In the genomic region with DNA sequence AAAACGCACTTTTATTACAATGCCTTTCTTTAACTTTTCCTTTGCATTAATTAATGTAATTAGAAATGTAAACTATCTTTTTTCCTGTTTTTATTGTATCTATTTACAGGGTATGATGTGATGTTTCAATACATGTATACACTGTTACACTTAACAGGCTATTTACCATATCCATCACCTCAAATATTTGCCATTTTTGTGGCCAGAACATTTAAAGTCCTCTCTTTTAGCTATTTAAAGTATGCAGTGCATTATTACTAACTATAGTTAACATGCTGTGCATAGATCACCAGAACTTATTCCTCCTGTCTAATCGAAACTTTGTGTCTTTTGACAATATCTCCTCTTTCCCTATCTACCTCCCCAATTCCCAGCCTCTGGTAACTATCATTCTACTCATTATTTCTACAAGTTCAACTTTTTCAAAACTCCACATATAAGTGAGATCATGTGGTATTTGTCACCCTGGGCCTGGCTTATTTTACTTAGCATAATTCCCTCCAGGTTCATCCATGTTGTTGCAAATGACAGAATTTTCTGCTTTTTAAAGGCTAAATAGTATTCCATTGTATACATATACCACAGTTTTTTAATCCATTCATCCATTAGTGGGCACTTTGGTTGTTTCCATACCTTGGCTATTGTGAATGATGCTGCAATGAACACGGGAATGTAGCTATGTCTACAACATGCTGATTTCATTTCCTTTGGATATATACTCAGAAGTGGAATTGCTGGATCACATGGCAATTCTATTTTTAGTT, we compare ENCODE assay signal across 21 cellular contexts. TPM values are rescaled to one million over a fixed set of nuclear protein-coding genes. Genes with fewer than 3 reads are reported as not detected.
DNase-seq lines count a peak whose midpoint lies in the region; ATAC-seq, FAIRE-seq and TF ChIP-seq lines count a peak whose summit lies in the region.
"Had no signal": no experiment of that assay in that cellular context is flagged by ENCODE, and none has a peak within 500 bp of the region (broad histone marks: within the 10 kb centered on the region; RNA-seq: fewer than 3 reads in every experiment).

No MANE protein-coding gene starts in this region.

- H3K27ac ChIP-seq in K562 (ENCODE audit: extremely low read depth, low read depth, low read length) (no peak overlapping the region), muscle layer of colon (ENCODE audit: low read depth, low read length) (peak overlapping the region; percentile 30), HepG2 (ENCODE audit: extremely low read length, insufficient read depth, low read length) (no peak overlapping the region), heart right ventricle (no peak overlapping the region), right atrium auricular region (no peak overlapping the region), upper lobe of left lung (no peak overlapping the region)
- H3K27ac ChIP-seq: GM23248, PC-9 had no signal

- POLR2A ChIA-PET in K562 (lab: Yijun Ruan, JAX) = interaction anchor here (1.0 kb wide), 1 partner anchor 36 kb away, joined by 3 read pairs; no protein-coding TSS in a partner anchor
- POLR2A ChIA-PET in HepG2 (lab: Yijun Ruan, JAX) = no interaction called here

- intact Hi-C loops in K562 (cut with micrococcal nuclease) (no loop called here), HepG2 (cut with micrococcal nuclease; ENCODE audit: unreplicated experiment) (loop anchor here (5.0 kb wide), 2 partner anchors 260 to 845 kb away; a partner anchor contains a TSS), heart right ventricle (cut with DNase I) (loop anchor here in 8 of 10 donors (5.0 to 10.0 kb wide), 4 partner anchors 135 to 660 kb away; a partner anchor contains a TSS)

- TF ChIP-seq EP300 in K562 (IDR thresholded peaks at IDR 0.05; ENCODE audit: low read length) (no peak), HepG2 (IDR thresholded peaks at IDR 0.05; ENCODE audit: low read depth in 2 of 2, low read length in 2 of 2) (no peak), HepG2 (CRISPR knock-in tag; IDR thresholded peaks at IDR 0.05; ENCODE audit: borderline replicate concordance) (no peak), upper lobe of left lung (IDR thresholded peaks at IDR 0.05) (no peak)

- H3K4me3 ChIP-seq in K562 = no peak overlapping the region
- H3K4me3 ChIP-seq in muscle layer of colon (ENCODE audit: low read depth in 1 of 2, low read length in 2 of 2) = no peak overlapping the region
- no peak overlapping the region for H3K4me3 ChIP-seq in HepG2 (replicated peaks in 1 of 3; ENCODE audit: insufficient read depth in 1 of 3, low read depth in 2 of 3, low read length in 3 of 3)
- no peak overlapping the region for H3K4me3 ChIP-seq in heart right ventricle
- no peak overlapping the region for H3K4me3 ChIP-seq in right atrium auricular region
- no peak overlapping the region for H3K4me3 ChIP-seq in upper lobe of left lung
- H3K4me3 ChIP-seq: GM23248, PC-9 had no signal

- no peak overlapping the region for H3K4me2 ChIP-seq in K562 (ENCODE audit: insufficient read depth, low read length)
- H3K4me2 ChIP-seq in HepG2 (ENCODE audit: low read depth, low read length) = no peak overlapping the region
- H3K4me2 ChIP-seq: PC-9 had no signal

- H3K9me3 ChIP-seq in K562 (replicated peaks; ENCODE audit: control insufficient read depth, insufficient read depth, low read depth, low read length) (no peaks in the 10 kb centered on the region), muscle layer of colon (ENCODE audit: low read length) (no peaks in the 10 kb centered on the region), HepG2 (ENCODE audit: low read length) (no peaks in the 10 kb centered on the region), heart right ventricle (peaks cover 0 to 9% (median 0%) of the 10 kb centered on the region in 11 donors), right atrium auricular region (no peaks in the 10 kb centered on the region), upper lobe of left lung (no peaks in the 10 kb centered on the region)

- H3K79me2 ChIP-seq in K562 (ENCODE audit: control insufficient read depth, insufficient read depth, low read length) = no peaks in the 10 kb centered on the region
- H3K79me2 ChIP-seq in HepG2 (ENCODE audit: insufficient read depth, low read length) = no peaks in the 10 kb centered on the region

- H3K4me1 ChIP-seq in K562 (replicated peaks in 1 of 2; ENCODE audit: control insufficient read depth in 2 of 2, insufficient read depth in 2 of 2, low read length in 2 of 2) (no peaks in the 10 kb centered on the region), muscle layer of colon (ENCODE audit: insufficient read depth, low read length) (no peaks in the 10 kb centered on the region), HepG2 (ENCODE audit: insufficient read depth, low read length) (no peaks in the 10 kb centered on the region), heart right ventricle (peaks cover 0 to 7% (median 0%) of the 10 kb centered on the region in 9 donors), right atrium auricular region (peaks cover 0 to 3% of the 10 kb centered on the region in 2 donors), upper lobe of left lung (no peaks in the 10 kb centered on the region)

- H4K20me1 ChIP-seq in K562 (replicated peaks; ENCODE audit: control insufficient read depth, insufficient read depth, low read length) (no peaks in the 10 kb centered on the region), HepG2 (ENCODE audit: insufficient read depth, low read length) (no peaks in the 10 kb centered on the region)

- TF ChIP-seq CTCF in K562 (IDR thresholded peaks at IDR 0.05 in 2 of 3, conservative IDR thresholded peaks at IDR 0.05 in 1 of 3; ENCODE audit: insufficient read depth in 2 of 3, low read depth in 1 of 3, low read length in 3 of 3) (no peak), HepG2 (CRISPR knock-in tag; IDR thresholded peaks at IDR 0.05) (no peak), heart right ventricle (IDR thresholded peaks at IDR 0.05) (no peak), right atrium auricular region (IDR thresholded peaks at IDR 0.05) (no peak), upper lobe of left lung (IDR thresholded peaks at IDR 0.05) (no peak)

- no peak overlapping the region for H2AFZ ChIP-seq in K562 (ENCODE audit: low read depth, low read length)
- H2AFZ ChIP-seq in HepG2 (ENCODE audit: low read length) = no peak overlapping the region
- H2AFZ ChIP-seq: GM23248, PC-9 had no signal

- in situ Hi-C loops in K562 (cut with MboI) (loop anchor here (25.0 kb wide), 1 partner anchor 1110 kb away; no protein-coding TSS in a partner anchor), HepG2 (cut with HindIII; ENCODE audit: extremely low pct_ligation_motif_present, low pct_unique_long_range_greater_than_20kb) (loop anchor here (25.0 kb wide), 2 partner anchors 410 to 660 kb away; no protein-coding TSS in a partner anchor)

- ATAC-seq in K562 (no peak), HepG2 (no peak), heart right ventricle (no peak), upper lobe of left lung (ENCODE audit: low FRiP score in 2 of 2) (no peak)

- BruUV-seq in K562 (replicated peaks; lab: Mats Ljungman, UMichigan) (no TSS peak), HepG2 (replicated peaks; lab: Mats Ljungman, UMichigan) (no TSS peak)

- H3K9ac ChIP-seq in K562 (ENCODE audit: insufficient read depth in 1 of 2, low read depth in 2 of 2, low read length in 2 of 2) = no peak overlapping the region
- H3K9ac ChIP-seq in muscle layer of colon (ENCODE audit: low read length) = no peak overlapping the region
- no peak overlapping the region for H3K9ac ChIP-seq in HepG2 (ENCODE audit: insufficient read depth, low read depth, low read length)
- H3K9ac ChIP-seq: GM23248 had no signal

- TF ChIP-seq RAD21 in K562 (CRISPR knock-in tag; conservative IDR thresholded peaks at IDR 0.05 in 1 of 2, IDR thresholded peaks at IDR 0.05 in 1 of 2) = no peak
- TF ChIP-seq RAD21 in HepG2 (CRISPR knock-in tag; IDR thresholded peaks at IDR 0.05) = no peak

- no peak for TF ChIP-seq POLR2A in K562 (conservative IDR thresholded peaks at IDR 0.05)
- TF ChIP-seq POLR2A in HepG2 (IDR thresholded peaks at IDR 0.05; ENCODE audit: insufficient read depth in 1 of 2, low read depth in 2 of 2, low read length in 2 of 2) = no peak
- no peak for TF ChIP-seq POLR2A in upper lobe of left lung (IDR thresholded peaks at IDR 0.05)

- CTCF ChIA-PET in K562 (lab: Yijun Ruan, JAX; ENCODE audit: low intra/inter-chr PET ratio) (no interaction called here), HepG2 (lab: Yijun Ruan, JAX; ENCODE audit: low intra/inter-chr PET ratio, low total read pairs) (no interaction called here)

- no peaks in the 10 kb centered on the region for H3K9me1 ChIP-seq in K562 (ENCODE audit: control insufficient read depth, insufficient read depth, low read length)

- DNase-seq in M059J (ENCODE audit: low read depth) (peak; percentile 30), K562 (ENCODE audit: extremely low read depth in 1 of 4, low spot score in 3 of 4) (no peak), HepG2 (ENCODE audit: low spot score) (no peak), heart right ventricle (no peak), right atrium auricular region (ENCODE audit: low spot score) (no peak), upper lobe of left lung (no peak)
- DNase-seq: 8988T, DMS79, GF-D8, GM23248, KG1, NCI-H1092 treated with DMSO at 0.1 percent for 48 hours, NCI-H1694 treated with DMSO at 0.1 percent for 48 hours, NCI-H446 treated with DMSO at 0.1 percent for 48 hours, NCI-H748 treated with DMSO at 0.1 percent for 48 hours, PC-9, Right ventricle myocardium superior had no signal

- no peaks in the 10 kb centered on the region for H3K27me3 ChIP-seq in K562 (ENCODE audit: control insufficient read depth in 2 of 2, insufficient read depth in 2 of 2, low read length in 2 of 2)
- H3K27me3 ChIP-seq in muscle layer of colon (ENCODE audit: control insufficient read depth in 1 of 2, insufficient read depth in 2 of 2, low read length in 2 of 2) = no peaks in the 10 kb centered on the region
- H3K27me3 ChIP-seq in HepG2 (ENCODE audit: control insufficient read depth in 1 of 2, insufficient read depth in 2 of 2, low read length in 2 of 2) = no peaks in the 10 kb centered on the region
- H3K27me3 ChIP-seq in heart right ventricle = peaks cover 0 to 8% (median 6%) of the 10 kb centered on the region in 7 donors
- no peaks in the 10 kb centered on the region for H3K27me3 ChIP-seq in right atrium auricular region
- H3K27me3 ChIP-seq in upper lobe of left lung = no peaks in the 10 kb centered on the region

- no peaks in the 10 kb centered on the region for H3K36me3 ChIP-seq in K562 (ENCODE audit: control insufficient read depth, insufficient read depth, low read length)
- H3K36me3 ChIP-seq in muscle layer of colon (ENCODE audit: insufficient read depth, low read length) = no peaks in the 10 kb centered on the region
- H3K36me3 ChIP-seq in HepG2 (replicated peaks in 1 of 2; ENCODE audit: control insufficient read depth in 1 of 2, insufficient read depth in 2 of 2, low read length in 2 of 2) = no peaks in the 10 kb centered on the region
- no peaks in the 10 kb centered on the region for H3K36me3 ChIP-seq in heart right ventricle
- no peaks in the 10 kb centered on the region for H3K36me3 ChIP-seq in right atrium auricular region
- H3K36me3 ChIP-seq in upper lobe of left lung = no peaks in the 10 kb centered on the region

- FAIRE-seq in A204.1 (lab: Jason Lieb, UNC) (peak; percentile 48), K562 (lab: Jason Lieb, UNC) (no peak), HepG2 (lab: Jason Lieb, UNC) (no peak)

- 0% methylated on average over 3 of the region's 3 CpGs for WGBS in K562 (ENCODE audit: insufficient coverage, low coverage, missing lambda C conversion rate)
- WGBS in HepG2 (ENCODE audit: low lambda C conversion rate) = 2% methylated on average over 3 of the region's 3 CpGs
- 84% methylated on average over 3 of the region's 3 CpGs for WGBS in heart right ventricle, 2 donors
- WGBS in upper lobe of left lung, 2 donors = 78 to 86% methylated on average over 3 of the region's 3 CpGs

RNA-seq across cellular contexts. Expression of a gene that starts 32.8 kb away (rescaled TPM):
- not detected in 2 replicates for total RNA-seq in M059J (2014; rRNA removed; shearing (Covaris generic))
- total RNA-seq in K562 (2011; cell fraction: chromatin; rRNA removed; ENCODE audit: low replicate concordance) = not detected in 2 replicates
- total RNA-seq in K562 (2011; cell fraction: nucleolus; rRNA removed) = not detected in 2 replicates
- not detected in 2 replicates for total RNA-seq in K562 (2011; cell fraction: nucleoplasm; rRNA removed)
- total RNA-seq in K562 (2014; rRNA removed) (not detected in 2 replicates), K562 (2014; rRNA removed; fragmentation: Illumina TruSeq; extraction: Trizol) (not detected in 2 replicates), K562 (2015; rRNA removed; fragmentation: Illumina TruSeq; extraction: Trizol) (not detected in 2 replicates), K562 (2021) (not detected in 2 replicates), HepG2 (2016; rRNA removed; fragmentation: Illumina TruSeq; extraction: Trizol) (not detected in 2 replicates), heart right ventricle (under 1 TPM in 2 of 10 donors, not detected in 8; 0.21 to 0.37 TPM), right atrium auricular region (not detected), upper lobe of left lung (not detected)
- polyA plus RNA-seq in K562 (2011; rRNA removed) (not detected in 2 replicates), K562 (2014; fragmentation: Illumina TruSeq; extraction: Trizol) (not detected in 2 replicates), K562 (2014; fragmentation: Nextera tagmentation; extraction: Ambion mirVana) (not detected), K562 (2014; rRNA removed) (not detected in 2 replicates), HepG2 (2011; rRNA removed) (not detected in 2 replicates), heart right ventricle (under 1 TPM in 1 of 2 donors, not detected in 1; 0.07 TPM)
- polyA plus RNA-seq in K562 (2011; cell fraction: cytosol; rRNA removed) = not detected in 2 replicates
- polyA plus RNA-seq in K562 (2011; cell fraction: nucleus; rRNA removed) = not detected in 2 replicates
- not detected in 2 replicates for polyA plus RNA-seq in K562 (2012)
- not detected in 2 replicates for polyA minus RNA-seq in K562 (2011; rRNA and poly(A)+ RNA removed)
- polyA minus RNA-seq in K562 (2011; cell fraction: cytosol; rRNA and poly(A)+ RNA removed) = not detected in 2 replicates
- polyA minus RNA-seq in K562 (2011; cell fraction: nucleus; rRNA and poly(A)+ RNA removed) = not detected in 2 replicates
- not detected in 2 replicates for total RNA-seq in HepG2 (2016; cell fraction: cytosol; rRNA removed; fragmentation: Illumina TruSeq; extraction: Trizol; ENCODE audit: low read depth)
- not detected in 2 replicates for total RNA-seq in HepG2 (2016; cell fraction: insoluble cytoplasmic fraction; rRNA removed; fragmentation: Illumina TruSeq; extraction: Trizol)
- not detected in 2 replicates for total RNA-seq in HepG2 (2016; cell fraction: membrane; rRNA removed; fragmentation: Illumina TruSeq; extraction: Trizol)
- total RNA-seq in HepG2 (2016; cell fraction: nucleus; rRNA removed; fragmentation: Illumina TruSeq; extraction: Trizol) = not detected in 2 replicates
- not detected in 2 replicates for polyA plus RNA-seq in HepG2 (2011; cell fraction: cytosol; rRNA removed)
- polyA plus RNA-seq in HepG2 (2011; cell fraction: nucleus; rRNA removed) = not detected in 2 replicates
- not detected in 2 replicates for polyA plus RNA-seq in HepG2 (2012)
- not detected in 2 replicates for polyA plus RNA-seq in HepG2 (2016; cell fraction: cytosol; fragmentation: Illumina TruSeq; extraction: Trizol; ENCODE audit: low read depth)
- polyA plus RNA-seq in HepG2 (2016; cell fraction: insoluble cytoplasmic fraction; fragmentation: Illumina TruSeq; extraction: Trizol; ENCODE audit: low read depth) = not detected in 2 replicates
- polyA plus RNA-seq in HepG2 (2016; cell fraction: membrane; fragmentation: Illumina TruSeq; extraction: Trizol; ENCODE audit: low read depth) = not detected in 2 replicates
- not detected in 2 replicates for polyA plus RNA-seq in HepG2 (2016; cell fraction: nucleus; fragmentation: Illumina TruSeq; extraction: Trizol; ENCODE audit: insufficient read depth, low read depth)
- 0.14 TPM in 1 of 2 replicates, not detected in the other for polyA minus RNA-seq in HepG2 (2011; rRNA and poly(A)+ RNA removed; ENCODE audit: low replicate concordance)
- not detected in 2 replicates for polyA minus RNA-seq in HepG2 (2011; cell fraction: cytosol; rRNA and poly(A)+ RNA removed)
- polyA minus RNA-seq in HepG2 (2011; cell fraction: nucleus; rRNA and poly(A)+ RNA removed) = not detected in 2 replicates
- total RNA-seq: GM23248, MCF 10A, PC-9, Right ventricle myocardium superior had no signal
- polyA plus RNA-seq: CD14-positive monocyte, GM23248 had no signal
